Comparison of ENCODE assay signal across 19 cellular contexts in genomic region chr6:142883011-142883410, GRCh38.
DNase-seq lines count a peak whose midpoint lies in the region; ATAC-seq, FAIRE-seq and TF ChIP-seq lines count a peak whose summit lies in the region.
"Had no signal": no experiment of that assay in that cellular context is flagged by ENCODE, and none has a peak within 500 bp of the region (broad histone marks: within the 10 kb centered on the region; RNA-seq: fewer than 3 reads in every experiment).

No MANE protein-coding gene starts in this region.

- FAIRE-seq in H1 (lab: Jason Lieb, UNC), result no peak
- FAIRE-seq: A549, GM18507, kidney had no signal

- CTCF ChIA-PET in H1 (lab: Charles Lee; ENCODE audit: partially characterized antibody), result interaction anchor here (1.1 to 2.9 kb wide), 6 partner anchors 10 to 160 kb away, joined by 3 to 8 read pairs (median 5); no protein-coding TSS in a partner anchor

- peak overlapping the region; percentile 88 for H3K4me3 Mint-ChIP-seq in activated T-cell treated with anti-CD3 and anti-CD28 coated beads, Interleukin-2, amount 50 U/mL, for 24 hours
- H3K4me3 Mint-ChIP-seq: nephron progenitor cell; T-helper 1 cell treated with Interleukin-12 subunit alpha and Interleukin-12 subunit beta and Interleukin-4 antibody, amounts not matched to agents 30 μg/mL and 1 μg/mL, for 36 hours had no signal

- POLR2A ChIA-PET in H1 (lab: Charles Lee; ENCODE audit: partially characterized antibody), result interaction anchor here (1.0 to 1.4 kb wide), 4 partner anchors 9 to 62 kb away, joined by 3 to 5 read pairs (median 4); partner anchors contain the start of gene HIVEP2

- TF ChIP-seq CTCF in H1 (IDR thresholded peaks at IDR 0.05; ENCODE audit: control extremely low read depth in 1 of 3, insufficient read depth in 1 of 3, low read depth in 1 of 3, low read length in 3 of 3), result no peak
- no peak for TF ChIP-seq CTCF in testis (IDR thresholded peaks at IDR 0.05)

- no peak overlapping the region for H3K14ac ChIP-seq in H1 (ENCODE audit: insufficient read length)

- no peak for TF ChIP-seq EP300 in H1 (IDR thresholded peaks at IDR 0.05; ENCODE audit: borderline replicate concordance in 1 of 2, low read depth in 2 of 2, low read length in 2 of 2)

- no peak overlapping the region for H4K8ac ChIP-seq in H1 (ENCODE audit: extremely low read depth, insufficient read depth, low read length)

- no peak overlapping the region for H2BK20ac ChIP-seq in H1 (ENCODE audit: low read length)

- H3K4me3 ChIP-seq in H1 (ENCODE audit: extremely low read depth in 1 of 4, insufficient read depth in 2 of 4, low read depth in 3 of 4, low read length in 4 of 4), result no peak overlapping the region
- no peak overlapping the region for H3K4me3 ChIP-seq in skeletal muscle satellite cell (ENCODE audit: low read length)
- H3K4me3 ChIP-seq in testis, result no peak overlapping the region
- H3K4me3 ChIP-seq: A549, transverse colon had no signal

- no peak overlapping the region for H3K23ac ChIP-seq in H1 (ENCODE audit: insufficient read length)

- no peaks in the 10 kb centered on the region for H3K9me3 ChIP-seq in H1 (ENCODE audit: insufficient read depth in 2 of 2, low read depth in 1 of 2, low read length in 1 of 2)
- no peaks in the 10 kb centered on the region for H3K9me3 ChIP-seq in skeletal muscle satellite cell (replicated peaks; ENCODE audit: low read length)
- no peaks in the 10 kb centered on the region for H3K9me3 ChIP-seq in testis
- H3K9me3 ChIP-seq: A549, transverse colon had no signal

- H3K9me3 Mint-ChIP-seq in activated T-cell treated with anti-CD3 and anti-CD28 coated beads, Interleukin-2, amount 50 U/mL, for 24 hours, result peaks cover 4% of the 10 kb centered on the region
- H3K9me3 Mint-ChIP-seq: nephron progenitor cell; T-helper 1 cell treated with Interleukin-12 subunit alpha and Interleukin-12 subunit beta and Interleukin-4 antibody, amounts not matched to agents 30 μg/mL and 1 μg/mL, for 36 hours had no signal

- H3K36me3 ChIP-seq in H1 (ENCODE audit: control insufficient read depth in 2 of 4, insufficient read depth in 4 of 4, low read length in 3 of 4) (no peaks in the 10 kb centered on the region), skeletal muscle satellite cell (ENCODE audit: insufficient read depth, low read length) (no peaks in the 10 kb centered on the region), testis (ENCODE audit: low read depth, missing control alignments) (no peaks in the 10 kb centered on the region)
- H3K36me3 ChIP-seq: transverse colon had no signal

- H3K27me3 ChIP-seq in H1 (replicated peaks in 1 of 4; ENCODE audit: control insufficient read depth in 3 of 4, extremely low read depth in 1 of 4, insufficient read depth in 3 of 4, low read length in 3 of 4) (no peaks in the 10 kb centered on the region), skeletal muscle satellite cell (ENCODE audit: control insufficient read depth, insufficient read depth, low read length) (no peaks in the 10 kb centered on the region), testis (no peaks in the 10 kb centered on the region)
- H3K27me3 ChIP-seq: transverse colon had no signal

- no peaks in the 10 kb centered on the region; a peak in 1 of 4 replicates for H3K79me2 ChIP-seq in H1 (ENCODE audit: control insufficient read depth in 1 of 2, insufficient read depth in 2 of 2, low read length in 2 of 2)

- H3K4ac ChIP-seq in H1 (replicated peaks; ENCODE audit: insufficient read length, low read depth, low read length), result no peak overlapping the region

- no peak overlapping the region for H3K56ac ChIP-seq in H1 (replicated peaks; ENCODE audit: insufficient read length, low read depth, low read length)

- no peak for TF ChIP-seq RAD21 in H1 (IDR thresholded peaks at IDR 0.05 in 1 of 2, conservative IDR thresholded peaks at IDR 0.05 in 1 of 2; ENCODE audit: low read depth in 2 of 2, low read length in 2 of 2)

- H3K27ac ChIP-seq in H1 (ENCODE audit: low read depth, low read length) (no peak overlapping the region), testis (no peak overlapping the region)
- H3K27ac ChIP-seq: A549, transverse colon had no signal

- H4K20me1 ChIP-seq in H1 (replicated peaks in 1 of 2; ENCODE audit: control insufficient read depth in 1 of 2, insufficient read depth in 2 of 2, low read length in 2 of 2), result no peaks in the 10 kb centered on the region

- H2BK5ac ChIP-seq in H1 (ENCODE audit: low read depth, low read length), result no peak overlapping the region

- no peak overlapping the region for H3K18ac ChIP-seq in H1 (ENCODE audit: extremely low read depth, low read length)

- no peak overlapping the region for H4K5ac ChIP-seq in H1 (ENCODE audit: insufficient read length, low read depth, low read length)

- peaks cover 97% of the 10 kb centered on the region for H3K4me1 Mint-ChIP-seq in activated T-cell treated with anti-CD3 and anti-CD28 coated beads, Interleukin-2, amount 50 U/mL, for 24 hours (ENCODE audit: low read depth)

- no peak overlapping the region for H4K91ac ChIP-seq in H1 (replicated peaks; ENCODE audit: insufficient read length, low read length)

- ATAC-seq in SK-N-SH treated with all-trans-retinoic acid at 6 μM for 48 hours (no peak), HG02938 (IDR thresholded peaks at IDR 0.05; ENCODE audit: unreplicated experiment) (no peak)
- ATAC-seq: A549, Panc1 had no signal

- no peak overlapping the region for H2AFZ ChIP-seq in H1 (ENCODE audit: low read length)

- no peaks in the 10 kb centered on the region; the same call in 1 of the 2 replicates for H3K79me1 ChIP-seq in H1 (ENCODE audit: low read depth, low read length)

- no peaks in the 10 kb centered on the region for H3K23me2 ChIP-seq in H1 (ENCODE audit: low read depth, low read length)

- DNase-seq in activated T-cell treated with anti-CD3 and anti-CD28 coated beads, Interleukin-2, amount 50 U/mL, for 24 hours, result no peak
- DNase-seq in activated T-cell treated with anti-CD3 and anti-CD28 coated beads, Interleukin-2, amount 50 U/mL, for 1 hour, result no peak
- DNase-seq in H1 (ENCODE audit: low read depth in 1 of 2, low spot score in 2 of 2), result no peak
- DNase-seq in Kasumi-1 (lab: John Stamatoyannopoulos, UW), result no peak
- DNase-seq in testis, result no peak
- DNase-seq: activated CD4-positive, alpha-beta T cell treated with anti-CD3 and anti-CD28 coated beads, Interleukin-2, amount 50 U/mL, for 4 hours; DMS79 treated with DMSO at 0.1 percent for 48 hours; kidney; NCI-H1105; NCI-H510A treated with DMSO at 0.1 percent for 48 hours; nephron progenitor cell; transverse colon had no signal

- 67% methylated on average over 3 of the region's 3 CpGs; no CpG with 5 or more reads in 1 of the 2 experiments for WGBS in H1 (ENCODE audit: extremely low coverage in 1 of 2, insufficient coverage in 1 of 2, insufficient read length in 1 of 2, insufficient replicate concordance in 2 of 2, low coverage in 1 of 2, low lambda C conversion rate in 2 of 2, missing lambda C conversion rate in 1 of 2), 2 experiments
- 61 to 64% methylated on average over 3 of the region's 3 CpGs for WGBS in testis, 2 donors

- TF ChIP-seq POLR2A in H1 (IDR thresholded peaks at IDR 0.05; ENCODE audit: control extremely low read depth in 1 of 2, low read depth in 2 of 2, low read length in 2 of 2), result no peak
- TF ChIP-seq POLR2A in testis (IDR thresholded peaks at IDR 0.05), result no peak

- H3K27me3 Mint-ChIP-seq in activated T-cell treated with anti-CD3 and anti-CD28 coated beads, Interleukin-2, amount 50 U/mL, for 24 hours, result no peaks in the 10 kb centered on the region

- H3K9ac ChIP-seq in H1 (replicated peaks in 1 of 4; ENCODE audit: extremely low read depth in 1 of 4, low read depth in 3 of 4, low read length in 3 of 4), result no peak overlapping the region
- peak overlapping the region; percentile 13 for H3K9ac ChIP-seq in skeletal muscle satellite cell (ENCODE audit: low read depth, low read length)

- H2AK5ac ChIP-seq in H1 (ENCODE audit: low read depth, low read length), result no peak overlapping the region

- H2BK12ac ChIP-seq in H1 (ENCODE audit: low read depth, low read length), result no peak overlapping the region; the same call in 1 of the 2 replicates

- H3K4me2 ChIP-seq in H1 (ENCODE audit: insufficient read depth in 1 of 2, low read depth in 2 of 2, low read length in 2 of 2) (0 out of 4 replicates have a peak overlapping the region, but pooled peaks of 1 of the 2 experiments have one; percentile 20), skeletal muscle satellite cell (ENCODE audit: low read length) (no peak overlapping the region)
- H3K4me2 ChIP-seq: A549 had no signal

- H3K27ac Mint-ChIP-seq in activated T-cell treated with anti-CD3 and anti-CD28 coated beads, Interleukin-2, amount 50 U/mL, for 24 hours, result peak overlapping the region; percentile 100
- H3K27ac Mint-ChIP-seq: nephron progenitor cell; T-helper 1 cell treated with Interleukin-12 subunit alpha and Interleukin-12 subunit beta and Interleukin-4 antibody, amounts not matched to agents 30 μg/mL and 1 μg/mL, for 36 hours had no signal

- H2BK120ac ChIP-seq in H1 (replicated peaks; ENCODE audit: low read depth, low read length), result no peak overlapping the region

- H3K36me3 Mint-ChIP-seq in activated T-cell treated with anti-CD3 and anti-CD28 coated beads, Interleukin-2, amount 50 U/mL, for 24 hours (ENCODE audit: low read depth), result peaks cover 56% of the 10 kb centered on the region

- no peak overlapping the region for H2BK15ac ChIP-seq in H1 (ENCODE audit: low read length)

- peaks cover 4 to 17% (median 10%) of the 10 kb centered on the region in 4 experiments; a peak in 5 of 7 replicates for H3K4me1 ChIP-seq in H1 (replicated peaks in 1 of 4; ENCODE audit: control insufficient read depth in 3 of 4, insufficient read depth in 4 of 4, low read length in 3 of 4)
- peaks cover 40% of the 10 kb centered on the region for H3K4me1 ChIP-seq in skeletal muscle satellite cell (ENCODE audit: control insufficient read depth, insufficient read depth, low read length)
- H3K4me1 ChIP-seq in testis, result peaks cover 14% of the 10 kb centered on the region

- intact Hi-C loops in testis (cut with DNase I; ENCODE audit: low total_unique reads), result no loop called here

TF ChIP-seq in SK-N-SH treated with all-trans-retinoic acid at 6 μM for 48 hours, 23 proteins besides CTCF, POLR2A, EP300 and RAD21 (continues in another document):
- TF ChIP-seq ISL1 (CRISPR knock-in tag; IDR thresholded peaks at IDR 0.05), result peak; percentile 15; the same call in 1 of the 2 replicates
- no peak for TF ChIP-seq GLIS3 (CRISPR knock-in tag; IDR thresholded peaks at IDR 0.05)
- TF ChIP-seq ZNF8 (CRISPR knock-in tag; IDR thresholded peaks at IDR 0.05), result no peak

TF ChIP-seq in H1, 55 proteins besides CTCF, POLR2A, EP300 and RAD21 (continues in another document):
- TF ChIP-seq MAX (IDR thresholded peaks at IDR 0.05) (peak; percentile 13; the same call in 1 of the 2 replicates), BACH1 (IDR thresholded peaks at IDR 0.05; ENCODE audit: low read length) (no peak), E2F6 (IDR thresholded peaks at IDR 0.05) (peak; percentile 91)
